In the genomic region with DNA sequence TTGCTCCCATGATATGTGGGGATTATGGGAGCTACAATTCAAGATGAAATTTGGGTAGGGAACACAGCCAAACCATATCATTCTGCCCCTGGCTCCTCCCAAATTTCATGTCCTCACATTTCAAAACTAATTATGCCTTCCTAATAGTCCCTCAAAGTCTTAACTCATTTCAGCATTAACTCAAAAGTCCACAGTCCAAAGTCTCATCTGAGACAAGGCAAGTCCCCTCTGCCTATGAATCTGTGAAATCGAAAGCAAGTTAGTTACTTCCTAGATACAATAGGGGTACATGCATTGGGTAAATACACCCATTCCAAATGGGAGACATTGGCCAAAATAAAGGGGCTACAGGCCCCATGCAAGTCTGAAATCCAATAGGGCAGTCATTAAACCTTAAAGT, we compare ENCODE assay signal across 7 cellular contexts.
DNase-seq lines count a peak whose midpoint lies in the region; ATAC-seq, FAIRE-seq and TF ChIP-seq lines count a peak whose summit lies in the region.
"Not testable (repeated sequence)": the region's sequence is repeated elsewhere in the genome, so short reads cannot be mapped to it uniquely, and the experiment has no call there.

No MANE protein-coding gene starts in this region.

- POLR2A ChIA-PET in GM12878 (lab: Charles Lee); HepG2 (lab: Yijun Ruan, JAX): not testable (repeated sequence)

- not testable (repeated sequence) for H3K36me3 ChIP-seq in GM12878 (ENCODE audit: control insufficient read depth in 2 of 2, insufficient read depth in 2 of 2, low read length in 1 of 2); HepG2 (replicated peaks in 1 of 2; ENCODE audit: control insufficient read depth in 1 of 2, insufficient read depth in 2 of 2, low read length in 2 of 2); liver (ENCODE audit: control insufficient read depth in 4 of 4, insufficient read depth in 3 of 4, low read depth in 1 of 4, low read length in 3 of 4); right lobe of liver; gastrocnemius medialis; small intestine (ENCODE audit: control insufficient read depth in 2 of 2, insufficient read depth in 2 of 2, low read length in 2 of 2)

- BruUV-seq in GM12878 (replicated peaks; lab: Mats Ljungman, UMichigan); HepG2 (replicated peaks; lab: Mats Ljungman, UMichigan): not testable (repeated sequence)

- RAD21 ChIA-PET in GM12878 (lab: Charles Lee; ENCODE audit: unreplicated experiment): not testable (repeated sequence)

- TF ChIP-seq EP300 in GM12878 (IDR thresholded peaks at IDR 0.05; ENCODE audit: borderline replicate concordance in 1 of 2, control insufficient read depth in 1 of 2, low read depth in 2 of 2, low read length in 2 of 2); HepG2 (IDR thresholded peaks at IDR 0.05; ENCODE audit: low read depth in 2 of 2, low read length in 2 of 2); HepG2 (CRISPR knock-in tag; IDR thresholded peaks at IDR 0.05; ENCODE audit: borderline replicate concordance): not testable (repeated sequence)

- not testable (repeated sequence) for H3K4me2 ChIP-seq in GM12878 (ENCODE audit: control insufficient read depth, insufficient read depth)
- peak overlapping the region; percentile 18; the same call in 1 of the 2 replicates for H3K4me2 ChIP-seq in HepG2 (ENCODE audit: low read depth, low read length)

- 70% methylated on average over 1 of the region's 1 CpG for WGBS in GM12878 (ENCODE audit: insufficient coverage, insufficient replicate concordance, low lambda C conversion rate, missing lambda C conversion rate)
- WGBS in HepG2 (ENCODE audit: low lambda C conversion rate): 50% methylated on average over 1 of the region's 1 CpG
- 25% methylated on average over 1 of the region's 1 CpG for WGBS in liver
- WGBS in right lobe of liver (ENCODE audit: insufficient coverage, low coverage, low lambda C conversion rate, missing lambda C conversion rate): 50% methylated on average over 1 of the region's 1 CpG
- WGBS in small intestine, 3 donors: 15 to 66% (median 47%) methylated on average over 1 of the region's 1 CpG

- not testable (repeated sequence) for H3K9me3 ChIP-seq in GM12878 (replicated peaks; ENCODE audit: control insufficient read depth, insufficient read depth, low read length); HepG2 (ENCODE audit: low read length); liver (ENCODE audit: control insufficient read depth in 4 of 4, low read length in 3 of 4); right lobe of liver; gastrocnemius medialis; small intestine (ENCODE audit: control insufficient read depth, low read depth)

- CTCF ChIA-PET in GM12878 (lab: Yijun Ruan, JAX); HepG2 (lab: Yijun Ruan, JAX; ENCODE audit: low intra/inter-chr PET ratio, low total read pairs): not testable (repeated sequence)

- TF ChIP-seq POLR2A in GM12878 (IDR thresholded peaks at IDR 0.05; ENCODE audit: low read depth, low read length); HepG2 (IDR thresholded peaks at IDR 0.05; ENCODE audit: insufficient read depth in 1 of 2, low read depth in 2 of 2, low read length in 2 of 2); right lobe of liver (IDR thresholded peaks at IDR 0.05); gastrocnemius medialis (IDR thresholded peaks at IDR 0.05): not testable (repeated sequence)

- SMC1A ChIA-PET in GM12878 (lab: Charles Lee; ENCODE audit: uncharacterized antibody, unreplicated experiment): not testable (repeated sequence)

- H3K27ac ChIP-seq in GM12878 (ENCODE audit: control insufficient read depth, insufficient read depth); HepG2 (ENCODE audit: extremely low read length, insufficient read depth, low read length); liver (ENCODE audit: low read depth in 1 of 2, low read length in 2 of 2); small intestine (ENCODE audit: low read depth in 1 of 2, low read length in 1 of 2): not testable (repeated sequence)
- H3K27ac ChIP-seq in right lobe of liver: peak overlapping the region in 2 of 3 donors; percentile 17 to 35
- H3K27ac ChIP-seq in gastrocnemius medialis: peak overlapping the region in 3 of 4 donors; percentile 5 to 30 (median 30)

- not testable (repeated sequence) for H2AFZ ChIP-seq in GM12878 (ENCODE audit: control insufficient read depth, low read depth, low read length); HepG2 (ENCODE audit: low read length)

- H3K79me2 ChIP-seq in GM12878 (ENCODE audit: control insufficient read depth, insufficient read depth, low read length); HepG2 (ENCODE audit: insufficient read depth, low read length): not testable (repeated sequence)

- H3K4me1 ChIP-seq in GM12878 (ENCODE audit: control insufficient read depth, insufficient read depth, low read length); right lobe of liver; small intestine (ENCODE audit: control insufficient read depth in 2 of 2, insufficient read depth in 1 of 2, low read depth in 1 of 2, low read length in 1 of 2): not testable (repeated sequence)
- peaks cover 11% of the 10 kb centered on the region for H3K4me1 ChIP-seq in HepG2 (ENCODE audit: insufficient read depth, low read length)
- H3K4me1 ChIP-seq in liver (ENCODE audit: control insufficient read depth in 4 of 4, insufficient read depth in 4 of 4, low read length in 3 of 4): peaks cover 2 to 13% (median 6%) of the 10 kb centered on the region in 4 donors
- H3K4me1 ChIP-seq in gastrocnemius medialis: peaks cover 5 to 15% of the 10 kb centered on the region in 2 donors

- FAIRE-seq in GM12878 (lab: Jason Lieb, UNC); HepG2 (lab: Jason Lieb, UNC); small intestine (lab: Jason Lieb, UNC): not testable (repeated sequence)

- not testable (repeated sequence) for H3K4me3 ChIP-seq in GM12878; HepG2 (replicated peaks in 1 of 3; ENCODE audit: insufficient read depth in 1 of 3, low read depth in 2 of 3, low read length in 3 of 3); liver (ENCODE audit: low read depth in 1 of 3, low read length in 3 of 3); right lobe of liver; gastrocnemius medialis; small intestine (ENCODE audit: low read depth in 1 of 2, low read length in 2 of 2)

- in situ Hi-C loops in GM12878 (cut with MboI); HepG2 (cut with HindIII; ENCODE audit: extremely low pct_ligation_motif_present, low pct_unique_long_range_greater_than_20kb); gastrocnemius medialis (cut with MboI; ENCODE audit: low sequenced_read_pairs in 4 of 4): not testable (repeated sequence)

- not testable (repeated sequence) for TF ChIP-seq CTCF in GM12878 (IDR thresholded peaks at IDR 0.05 in 2 of 3, conservative IDR thresholded peaks at IDR 0.05 in 1 of 3; ENCODE audit: control insufficient read depth in 2 of 3, extremely low read depth in 1 of 3, insufficient read depth in 1 of 3, low read depth in 3 of 3, low read length in 3 of 3); HepG2 (CRISPR knock-in tag; IDR thresholded peaks at IDR 0.05); liver (IDR thresholded peaks at IDR 0.05; ENCODE audit: low read depth, low read length, missing input control); right lobe of liver (IDR thresholded peaks at IDR 0.05); gastrocnemius medialis (IDR thresholded peaks at IDR 0.05 in 4 of 5, conservative IDR thresholded peaks at IDR 0.05 in 1 of 5)

- ATAC-seq in GM12878, HepG2, gastrocnemius medialis: not testable (repeated sequence)
- peak; percentile 40 for ATAC-seq in left lobe of liver
- ATAC-seq in right lobe of liver: peak in 2 of 4 donors; percentile 28 to 37

- intact Hi-C loops in GM12878 (cut with micrococcal nuclease; ENCODE audit: unreplicated experiment); HepG2 (cut with micrococcal nuclease; ENCODE audit: unreplicated experiment); right lobe of liver (cut with DNase I); gastrocnemius medialis (cut with DNase I; ENCODE audit: low total_unique reads): not testable (repeated sequence)

- not testable (repeated sequence) for H3K27me3 ChIP-seq in GM12878 (replicated peaks in 1 of 2; ENCODE audit: control insufficient read depth in 2 of 2, insufficient read depth in 2 of 2, low read length in 1 of 2); HepG2 (ENCODE audit: control insufficient read depth in 1 of 2, insufficient read depth in 2 of 2, low read length in 2 of 2); liver (ENCODE audit: control insufficient read depth in 4 of 4, insufficient read depth in 4 of 4, low read length in 3 of 4); right lobe of liver; gastrocnemius medialis; small intestine (ENCODE audit: control insufficient read depth in 2 of 2, insufficient read depth in 2 of 2, low read length in 2 of 2)

- H3K9ac ChIP-seq in GM12878 (ENCODE audit: control insufficient read depth, insufficient read depth, low read length); HepG2 (ENCODE audit: insufficient read depth, low read depth, low read length); liver (ENCODE audit: low read depth in 1 of 2, low read length in 2 of 2): not testable (repeated sequence)

- TF ChIP-seq RAD21 in GM12878 (IDR thresholded peaks at IDR 0.05; ENCODE audit: insufficient read depth, low read depth, low read length); HepG2 (CRISPR knock-in tag; IDR thresholded peaks at IDR 0.05); liver (IDR thresholded peaks at IDR 0.05): not testable (repeated sequence)

- DNase-seq in GM12878 (ENCODE audit: low read depth, low spot score); left lobe of liver (ENCODE audit: low spot score); HepG2 (ENCODE audit: low spot score); right lobe of liver; gastrocnemius medialis: not testable (repeated sequence)
- DNase-seq in small intestine: peak; percentile 73

- not testable (repeated sequence) for H4K20me1 ChIP-seq in GM12878 (ENCODE audit: control insufficient read depth, insufficient read depth); HepG2 (ENCODE audit: insufficient read depth, low read length)
